ENCODE assay signal across 8 cellular contexts in the genomic region with DNA sequence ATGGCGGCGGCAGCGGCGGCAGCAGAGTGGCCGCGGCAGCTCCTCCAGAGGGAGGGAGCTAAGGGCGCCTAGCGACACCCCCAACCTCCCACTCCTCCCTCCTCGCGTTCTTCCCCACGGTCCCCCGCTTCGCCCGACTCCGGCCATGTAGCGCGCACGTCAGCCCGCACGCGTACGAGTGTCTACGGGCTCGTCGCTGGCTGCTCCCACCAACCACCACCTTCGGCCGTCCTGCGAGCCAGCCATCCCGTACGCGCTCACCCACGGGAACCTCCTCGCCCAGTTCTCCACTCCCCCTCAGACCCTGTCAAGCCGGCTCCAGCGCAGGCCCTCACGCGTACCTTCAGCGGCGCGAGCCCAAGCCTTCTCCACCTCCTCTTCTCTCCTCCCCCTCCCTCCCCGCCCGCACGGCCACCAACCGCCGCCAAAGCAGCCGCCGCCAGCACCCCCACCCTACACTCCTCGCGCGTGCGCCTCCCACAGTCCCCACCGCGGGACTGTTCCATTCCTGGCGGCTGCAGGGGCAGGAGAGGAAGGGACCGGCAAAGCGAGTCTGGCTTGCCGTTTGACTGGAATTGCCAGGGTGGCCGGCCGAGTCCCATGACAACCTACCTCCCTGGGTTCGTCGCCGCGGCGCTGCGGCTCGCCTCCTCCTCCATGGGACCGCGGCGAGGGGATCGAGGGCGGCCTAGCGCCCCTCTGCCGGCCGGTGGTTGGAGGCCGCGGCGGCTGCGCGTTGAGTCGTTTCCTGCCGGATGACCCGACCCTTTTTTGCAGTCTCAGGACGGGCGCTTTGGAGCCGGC. TPM values are rescaled to one million over a fixed set of nuclear protein-coding genes. Genes with fewer than 3 reads are reported as not detected.
DNase-seq lines count a peak whose midpoint lies in the region; ATAC-seq and TF ChIP-seq lines count a peak whose summit lies in the region.

A gene (plus strand): TSS at position 774 of the 804 bp plus-strand sequence. CDS start 20,689 bp downstream, outside the sequence.
A gene with protein sequence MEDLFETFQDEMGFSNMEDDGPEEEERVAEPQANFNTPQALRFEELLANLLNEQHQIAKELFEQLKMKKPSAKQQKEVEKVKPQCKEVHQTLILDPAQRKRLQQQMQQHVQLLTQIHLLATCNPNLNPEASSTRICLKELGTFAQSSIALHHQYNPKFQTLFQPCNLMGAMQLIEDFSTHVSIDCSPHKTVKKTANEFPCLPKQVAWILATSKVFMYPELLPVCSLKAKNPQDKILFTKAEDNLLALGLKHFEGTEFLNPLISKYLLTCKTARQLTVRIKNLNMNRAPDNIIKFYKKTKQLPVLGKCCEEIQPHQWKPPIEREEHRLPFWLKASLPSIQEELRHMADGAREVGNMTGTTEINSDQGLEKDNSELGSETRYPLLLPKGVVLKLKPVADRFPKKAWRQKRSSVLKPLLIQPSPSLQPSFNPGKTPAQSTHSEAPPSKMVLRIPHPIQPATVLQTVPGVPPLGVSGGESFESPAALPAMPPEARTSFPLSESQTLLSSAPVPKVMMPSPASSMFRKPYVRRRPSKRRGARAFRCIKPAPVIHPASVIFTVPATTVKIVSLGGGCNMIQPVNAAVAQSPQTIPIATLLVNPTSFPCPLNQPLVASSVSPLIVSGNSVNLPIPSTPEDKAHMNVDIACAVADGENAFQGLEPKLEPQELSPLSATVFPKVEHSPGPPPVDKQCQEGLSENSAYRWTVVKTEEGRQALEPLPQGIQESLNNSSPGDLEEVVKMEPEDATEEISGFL (minus strand): TSS at position 457 of the 804 bp plus-strand sequence. CDS start 8,338 bp downstream, outside the sequence.

- H3K9me3 ChIP-seq in ES-I3 (ENCODE audit: control insufficient read depth, insufficient read depth, low read length) (peaks cover 7% of the 10 kb centered on the region; the same call in 1 of the 2 replicates), HAP-1 (0 out of 2 replicates have a peak, but pooled peaks cover 3% of the 10 kb centered on the region), MM.1S (replicated peaks; ENCODE audit: insufficient read depth, low read length) (no peaks in the 10 kb centered on the region)

- in situ Hi-C loops in HAP-1 (cut with MboI; ENCODE audit: low sequenced_read_pairs): no loop called here

- H3K9ac ChIP-seq in ES-I3 (ENCODE audit: low read depth, low read length) (peak within 1 kb of the TSS; percentile 99), MM.1S (ENCODE audit: low read length) (peak within 1 kb of the TSS; percentile 99)

- peak; percentile 76 to 94 for DNase-seq in HAP-1 (ENCODE audit: low spot score in 2 of 2)
- peak; percentile 96 for DNase-seq in MM.1S
- peak; percentile 32 for DNase-seq in SIG-M5 (lab: John Stamatoyannopoulos, UW)
- DNase-seq in activated effector memory CD4-positive, alpha-beta T cell treated with anti-CD3 and anti-CD28 coated beads, Interleukin-2, amount 50 U/mL, for 16 hours: peak; percentile 96
- peak; percentile 85 for DNase-seq in fibroblast of the aortic adventitia (ENCODE audit: low read depth)
- DNase-seq in nephron progenitor cell: peak; percentile 87
- DNase-seq in stimulated activated naive CD8-positive, alpha-beta T cell treated with anti-CD3 and anti-CD28 coated beads, Interleukin-15, Interleukin-2, amounts not matched to agents 100 U/mL and 50 U/mL, for 24 hours: peak; percentile 93

- H3K4me1 Mint-ChIP-seq in nephron progenitor cell: peaks cover 41% of the 10 kb centered on the region

- peak within 1 kb of the TSS; percentile 50; the same call in 1 of the 2 replicates for H3K4me2 ChIP-seq in MM.1S (ENCODE audit: low read depth, low read length)

- peaks cover 58% of the 10 kb centered on the region for H3K79me2 ChIP-seq in MM.1S (ENCODE audit: low read length)

- peaks cover 59% of the 10 kb centered on the region for H3K36me3 Mint-ChIP-seq in nephron progenitor cell (ENCODE audit: low read depth)

- H3K9me2 ChIP-seq in MM.1S (replicated peaks; ENCODE audit: insufficient read depth, low read length): no peaks in the 10 kb centered on the region

- peak; percentile 86 for ATAC-seq in stimulated activated naive CD8-positive, alpha-beta T cell treated with anti-CD3 and anti-CD28 coated beads, Interleukin-15, Interleukin-2, amounts not matched to agents 100 U/mL and 50 U/mL, for 24 hours

- peaks cover 24% of the 10 kb centered on the region for H3K36me3 ChIP-seq in ES-I3 (ENCODE audit: insufficient read depth, low read length)
- H3K36me3 ChIP-seq in HAP-1 (replicated peaks): peaks cover 36% of the 10 kb centered on the region
- no peaks in the 10 kb centered on the region; the same call in 1 of the 2 replicates for H3K36me3 ChIP-seq in MM.1S (replicated peaks; ENCODE audit: insufficient read depth, low read length)

- H3K27me3 Mint-ChIP-seq in nephron progenitor cell (ENCODE audit: low read depth, poor library complexity): no peaks in the 10 kb centered on the region

- no peaks in the 10 kb centered on the region for H3K27me3 ChIP-seq in HAP-1 (ENCODE audit: low read depth)
- H3K27me3 ChIP-seq in MM.1S (replicated peaks; ENCODE audit: insufficient read depth, low read length): no peaks in the 10 kb centered on the region

- TF ChIP-seq CTCF in MM.1S (IDR thresholded peaks at IDR 0.05; ENCODE audit: low read length): no peak
- no peak for TF ChIP-seq CTCF in fibroblast of the aortic adventitia (IDR thresholded peaks at IDR 0.05; ENCODE audit: insufficient read depth, low read length)
- TF ChIP-seq CTCF in nephron progenitor cell (IDR thresholded peaks at IDR 0.05): no peak

- H3K4me1 ChIP-seq in ES-I3 (ENCODE audit: insufficient read depth, low read length): no peaks in the 10 kb centered on the region; the same call in 1 of the 2 replicates
- H3K4me1 ChIP-seq in HAP-1: peaks cover 8% of the 10 kb centered on the region; the same call in 1 of the 2 replicates
- H3K4me1 ChIP-seq in MM.1S (ENCODE audit: low read length): peaks cover 4% of the 10 kb centered on the region; the same call in 1 of the 2 replicates

- H3K4me3 Mint-ChIP-seq in nephron progenitor cell: peak within 1 kb of the TSS; percentile 97

- H3K4me3 ChIP-seq in HAP-1: peak within 1 kb of the TSS; percentile 99
- peak within 1 kb of the TSS; percentile 95 for H3K4me3 ChIP-seq in MM.1S (ENCODE audit: low read length)
- H3K4me3 ChIP-seq in fibroblast of the aortic adventitia (ENCODE audit: low read depth, low read length): peak within 1 kb of the TSS; percentile 87

- no peaks in the 10 kb centered on the region for H3F3A ChIP-seq in MM.1S (ENCODE audit: insufficient read depth, low read length)

- peak within 1 kb of the TSS; percentile 98 for H3K27ac Mint-ChIP-seq in nephron progenitor cell

- peaks cover 18% of the 10 kb centered on the region for H4K20me1 ChIP-seq in MM.1S (ENCODE audit: insufficient read depth, low read length)

- peak within 1 kb of the TSS; percentile 90 for H3K27ac ChIP-seq in MM.1S (ENCODE audit: low read length)

- peaks cover 33% of the 10 kb centered on the region for H3K9me3 Mint-ChIP-seq in nephron progenitor cell

- H2AFZ ChIP-seq in MM.1S (ENCODE audit: low read length): peak within 1 kb of the TSS; percentile 95

RNA-seq across cellular contexts. Expression of the first gene that starts in this region (rescaled TPM):
- 73.7 and 129 TPM in 2 replicates for total RNA-seq in fibroblast of the aortic adventitia (ENCODE audit: low replicate concordance)

RNA-seq across cellular contexts. Expression of the second gene that starts in this region (rescaled TPM):
- 25.7 and 54.6 TPM in 2 replicates for total RNA-seq in fibroblast of the aortic adventitia (ENCODE audit: low replicate concordance)

Comparison
In these comparisons a context has a peak if more than half of its experiments do, and no peak if none do; other contexts are left out.
1. Peak in every context shown above with its lines: DNase-seq, ATAC-seq, H3K4me3 ChIP-seq and H3K27ac ChIP-seq.
2. DNase-seq: peak in every context shown above with its lines; median percentile 96 in MM.1S; 96 in activated effector memory CD4-positive, alpha-beta T cell treated with anti-CD3 and anti-CD28 coated beads, Interleukin-2, amount 50 U/mL, for 16 hours; 93 in stimulated activated naive CD8-positive, alpha-beta T cell treated with anti-CD3 and anti-CD28 coated beads, Interleukin-15, Interleukin-2, amounts not matched to agents 100 U/mL and 50 U/mL, for 24 hours; 87 in nephron progenitor cell; 85 in HAP-1; 85 in fibroblast of the aortic adventitia; 32 in SIG-M5.